ENCODE assay signal across 16 cellular contexts in the genomic region with DNA sequence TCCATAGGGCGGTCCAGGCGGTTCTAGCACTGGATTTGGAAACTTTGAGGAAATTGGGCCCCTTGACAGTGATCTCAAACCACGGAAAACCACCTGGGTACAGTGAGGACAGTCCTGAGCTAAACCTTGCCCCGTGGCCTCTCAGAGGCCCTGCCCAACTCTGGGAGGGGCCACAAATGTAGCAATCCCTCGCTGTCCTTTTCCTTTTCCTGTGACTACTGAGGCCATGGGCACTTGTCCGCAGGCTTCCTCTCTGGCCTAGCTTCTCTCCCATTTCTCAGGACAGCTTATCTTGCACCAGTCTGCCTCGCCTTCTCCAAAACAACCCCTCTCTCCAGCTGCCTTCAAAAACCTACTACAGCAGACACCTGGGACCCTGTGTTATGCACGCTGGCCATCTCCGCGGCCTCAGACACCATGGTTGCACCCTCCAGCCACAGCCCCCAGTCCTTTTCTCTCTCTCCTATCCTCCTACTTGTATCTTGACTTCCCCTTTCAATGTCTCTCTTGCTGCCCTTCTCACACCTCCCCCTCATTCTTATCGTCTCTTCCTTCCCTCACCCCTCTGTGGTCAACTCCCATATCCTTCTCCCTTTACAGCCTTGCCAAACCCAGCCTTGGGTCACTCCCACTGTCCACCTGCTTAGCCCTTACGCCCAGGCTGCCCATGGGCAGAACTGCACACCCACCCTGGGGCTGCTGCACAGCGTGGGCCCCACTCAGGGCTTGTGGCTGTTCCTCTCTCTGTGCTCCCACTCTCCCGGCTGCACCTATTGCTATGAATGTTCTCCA. TPM values are rescaled to one million over a fixed set of nuclear protein-coding genes. Genes with fewer than 3 reads are reported as not detected.
A peak's percentile ranks its signal among the peaks of the same experiment; 100 is the strongest.
DNase-seq lines count a peak whose midpoint lies in the region; ATAC-seq lines count a peak whose summit lies in the region.
"Had no signal": no experiment of that assay in that cellular context is flagged by ENCODE, and none has a peak within 500 bp of the region (broad histone marks: within the 10 kb centered on the region; RNA-seq: fewer than 3 reads in every experiment).

No MANE protein-coding gene starts in this region.

- no peak for ATAC-seq in stimulated activated memory B cell treated with anti-CD40 and anti-IgM and Interleukin-4, amounts not matched to agents 10 μg/mL and 1 μg/mL and 100 μg/mL, for 72 hours
- no peak for ATAC-seq in HG02852 (IDR thresholded peaks at IDR 0.05; ENCODE audit: unreplicated experiment)
- ATAC-seq in GM18909 (IDR thresholded peaks at IDR 0.05; ENCODE audit: poor library complexity, unreplicated experiment), result no peak

- peak overlapping the region; percentile 4 for H3K27ac Mint-ChIP-seq in stimulated activated memory B cell treated with anti-CD40 and anti-IgM and Interleukin-4, amounts not matched to agents 10 μg/mL and 1 μg/mL and 100 μg/mL, for 72 hours
- H3K27ac Mint-ChIP-seq: activated CD4-positive, alpha-beta memory T cell treated with anti-CD3 and anti-CD28 coated beads, Interleukin-2, amount 10 ng/mL, durations not matched to agents 7 days and 5 days; activated T-helper 2 cell treated with anti-CD3 and anti-CD28 coated beads, Interferon-gamma antibody, Interleukin-2, Interleukin-4, amounts not matched to agents 10 μg/mL and 5 μg/mL and 100 μg/mL, durations not matched to agents 14 hours and 24 hours and 36 hours; memory B cell had no signal

- intact Hi-C loops in cardiac septum (cut with DNase I), result no loop called here

- H3K4me3 Mint-ChIP-seq in stimulated activated memory B cell treated with anti-CD40 and anti-IgM and Interleukin-4, amounts not matched to agents 10 μg/mL and 1 μg/mL and 100 μg/mL, for 72 hours, result no peak overlapping the region
- H3K4me3 Mint-ChIP-seq: activated CD4-positive, alpha-beta memory T cell treated with anti-CD3 and anti-CD28 coated beads, Interleukin-2, amount 10 ng/mL, durations not matched to agents 7 days and 5 days; memory B cell; neural crest cell had no signal

- H3K9me3 Mint-ChIP-seq in stimulated activated memory B cell treated with anti-CD40 and anti-IgM and Interleukin-4, amounts not matched to agents 10 μg/mL and 1 μg/mL and 100 μg/mL, for 72 hours, result no peaks in the 10 kb centered on the region
- H3K9me3 Mint-ChIP-seq: activated CD4-positive, alpha-beta memory T cell treated with anti-CD3 and anti-CD28 coated beads, Interleukin-2, amount 10 ng/mL, durations not matched to agents 7 days and 5 days; activated T-helper 2 cell treated with anti-CD3 and anti-CD28 coated beads, Interferon-gamma antibody, Interleukin-2, Interleukin-4, amounts not matched to agents 10 μg/mL and 5 μg/mL and 100 μg/mL, durations not matched to agents 14 hours and 24 hours and 36 hours; memory B cell; neural crest cell had no signal

- H3K27me3 Mint-ChIP-seq in stimulated activated memory B cell treated with anti-CD40 and anti-IgM and Interleukin-4, amounts not matched to agents 10 μg/mL and 1 μg/mL and 100 μg/mL, for 72 hours, result no peaks in the 10 kb centered on the region
- H3K27me3 Mint-ChIP-seq: activated CD4-positive, alpha-beta memory T cell treated with anti-CD3 and anti-CD28 coated beads, Interleukin-2, amount 10 ng/mL, durations not matched to agents 7 days and 5 days; memory B cell had no signal

- H3K36me3 Mint-ChIP-seq in stimulated activated memory B cell treated with anti-CD40 and anti-IgM and Interleukin-4, amounts not matched to agents 10 μg/mL and 1 μg/mL and 100 μg/mL, for 72 hours, result peaks cover 79% of the 10 kb centered on the region

- DNase-seq in activated CD8-positive, alpha-beta memory T cell treated with anti-CD3 and anti-CD28 coated beads for 24 hours, result peak; percentile 15
- DNase-seq in activated CD8-positive, alpha-beta memory T cell treated with anti-CD3 and anti-CD28 coated beads, Interleukin-2, amount 50 U/mL, for 4 hours, result no peak
- DNase-seq in OCI-M1 (lab: John Stamatoyannopoulos, UW) (peak; percentile 94), cardiac septum (ENCODE audit: low spot score) (peak; percentile 76), NCI-H446 (lab: John Stamatoyannopoulos, UW) (no peak)
- DNase-seq: activated CD4-positive, alpha-beta memory T cell treated with anti-CD3 and anti-CD28 coated beads, Interleukin-2, amount 10 ng/mL, durations not matched to agents 7 days and 5 days; DMS79; stimulated activated CD4-positive, alpha-beta T cell treated with anti-CD3 and anti-CD28 coated beads, Interleukin-2, amount 100 ng/mL, for 48 hours; stimulated activated CD8-positive, alpha-beta memory T cell treated with anti-CD3 and anti-CD28 coated beads, Interleukin-4, amount 100 ng/mL, for 48 hours; testis had no signal

- peaks cover 28% of the 10 kb centered on the region for H3K4me1 Mint-ChIP-seq in stimulated activated memory B cell treated with anti-CD40 and anti-IgM and Interleukin-4, amounts not matched to agents 10 μg/mL and 1 μg/mL and 100 μg/mL, for 72 hours
- H3K4me1 Mint-ChIP-seq: memory B cell had no signal

RNA-seq across cellular contexts. Expression of a gene that starts 7.6 kb away (rescaled TPM):
- 45.6 TPM for total RNA-seq in cardiac septum

RNA-seq across cellular contexts. Expression of a gene that starts 24.7 kb away (rescaled TPM):
- total RNA-seq in cardiac septum, result 7.0 TPM

Comparison
In these comparisons a context has a peak if more than half of its experiments do, and no peak if none do; other contexts are left out.
1. DNase-seq: peak in activated CD8-positive, alpha-beta memory T cell treated with anti-CD3 and anti-CD28 coated beads for 24 hours (single experiment), OCI-M1 (single experiment) and cardiac septum (single experiment); none in activated CD8-positive, alpha-beta memory T cell treated with anti-CD3 and anti-CD28 coated beads, Interleukin-2, amount 50 U/mL, for 4 hours (single experiment) and NCI-H446 (0 of 2).